ENCODE assay signal across 8 cellular contexts in the genomic region with DNA sequence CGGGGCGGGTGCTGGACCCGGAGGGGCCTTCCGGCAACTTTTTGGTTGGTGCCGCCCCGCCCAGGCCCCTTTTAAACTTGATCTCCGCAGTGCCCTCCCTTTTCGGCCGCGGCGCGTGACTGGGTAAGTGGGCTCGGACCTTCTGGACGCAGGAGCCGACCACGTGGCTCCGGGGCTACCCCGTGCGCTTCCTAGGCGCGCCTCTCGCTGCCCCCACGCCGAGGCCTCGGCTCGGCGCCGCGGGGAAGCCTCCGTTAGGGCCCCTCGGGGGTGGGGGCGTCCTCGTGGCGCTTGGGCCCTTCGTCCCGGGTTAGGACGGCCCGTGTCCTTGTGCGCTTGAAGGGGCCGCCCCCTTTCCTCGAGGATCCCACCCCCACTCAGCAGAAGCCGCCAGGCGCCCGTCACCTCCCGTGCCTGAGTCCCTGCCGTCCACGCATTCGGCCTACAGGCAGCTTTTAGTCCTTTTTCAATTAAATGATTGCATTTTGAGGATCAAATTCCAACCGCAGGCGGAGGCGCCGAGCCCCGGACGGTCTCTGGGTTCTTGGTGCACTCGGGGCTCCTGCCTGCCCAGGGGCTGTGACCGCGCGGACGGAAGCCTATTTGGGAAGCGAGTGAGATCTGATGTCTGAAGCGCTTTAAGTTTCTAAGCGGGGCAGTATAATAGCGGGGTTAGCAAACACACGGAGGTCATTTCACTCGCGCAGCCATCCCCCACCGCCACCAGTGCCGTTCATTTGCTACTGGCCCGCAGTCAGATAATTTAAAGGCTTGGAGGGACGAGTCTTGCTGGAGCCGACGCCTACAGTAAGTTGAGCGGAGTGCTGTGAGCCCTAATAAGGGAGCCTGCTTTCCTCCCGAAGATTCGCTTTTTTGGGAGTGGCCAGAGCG.
DNase-seq lines count a peak whose midpoint lies in the region; ATAC-seq and TF ChIP-seq lines count a peak whose summit lies in the region.

No MANE protein-coding gene starts in this region.

- peak overlapping the region; percentile 86 for H3K4me3 ChIP-seq in WI38 (ENCODE audit: low read depth, low read length)

- ATAC-seq in HG02678 (IDR thresholded peaks at IDR 0.05; ENCODE audit: unreplicated experiment), result peak; percentile 86

- TF ChIP-seq CTCF in WI38 (IDR thresholded peaks at IDR 0.05; ENCODE audit: low read depth, low read length), result peak; percentile 36; the same call in 1 of the 2 replicates

- DNase-seq in NCI-H1436 (lab: John Stamatoyannopoulos, UW) (peak; percentile 29), NCI-H1436 treated with DMSO at 0.1 percent for 48 hours (lab: John Stamatoyannopoulos, UW) (no peak), NCI-H146 (lab: John Stamatoyannopoulos, UW) (peak; percentile 78), kidney glomerular epithelial cell (lab: John Stamatoyannopoulos, UW) (peak; percentile 55)
- DNase-seq in central memory CD4-positive, alpha-beta T cell, result peak; percentile 72
- DNase-seq in stimulated activated CD4-positive, alpha-beta T cell treated with anti-CD3 and anti-CD28 coated beads, Interleukin-1b, Interleukin-23, amount 100 ng/mL, for 24 hours (ENCODE audit: low read depth in 4 of 4, low spot score in 1 of 4), result peak; percentile 59 to 79 (median 74)
